ENCODE assay signal across 11 cellular contexts in genomic region chr1:11179125-11179524, GRCh38. TPM values are rescaled to one million over a fixed set of nuclear protein-coding genes. Genes with fewer than 3 reads are reported as not detected.
"Had no signal": no experiment of that assay in that cellular context is flagged by ENCODE, and none has a peak within 500 bp of the region (broad histone marks: within the 10 kb centered on the region; RNA-seq: fewer than 3 reads in every experiment).

No MANE protein-coding gene starts in this region.

- H3K9me3 Mint-ChIP-seq: activated naive CD4-positive, alpha-beta T cell treated with anti-CD3 and anti-CD28 coated beads, Interleukin-2, amount 50 U/mL, for 24 hours; activated T-cell treated with anti-CD3 and anti-CD28 coated beads, Interleukin-2, amount 50 U/mL, for 24 hours had no signal

- H3K4me3 ChIP-seq: smooth muscle cell had no signal

- H3K4me2 ChIP-seq: smooth muscle cell had no signal

- H3K27me3 Mint-ChIP-seq: activated naive CD4-positive, alpha-beta T cell treated with anti-CD3 and anti-CD28 coated beads, Interleukin-2, amount 50 U/mL, for 24 hours; activated T-cell treated with anti-CD3 and anti-CD28 coated beads, Interleukin-2, amount 50 U/mL, for 24 hours had no signal

- H3K27ac Mint-ChIP-seq: activated naive CD4-positive, alpha-beta T cell treated with anti-CD3 and anti-CD28 coated beads, Interleukin-2, amount 50 U/mL, for 24 hours had no signal

- H3K4me3 Mint-ChIP-seq: activated naive CD4-positive, alpha-beta T cell treated with anti-CD3 and anti-CD28 coated beads, Interleukin-2, amount 50 U/mL, for 24 hours; activated T-cell treated with anti-CD3 and anti-CD28 coated beads, Interleukin-2, amount 50 U/mL, for 24 hours had no signal

- DNase-seq: activated effector memory CD4-positive, alpha-beta T cell treated with Interleukin-2 at 50 U/mL for 16 hours; activated T-cell treated with anti-CD3 and anti-CD28 coated beads, Interleukin-2, amount 50 U/mL, for 24 hours; amniotic stem cell; foreskin melanocyte; left ventricle myocardium superior; T-helper 2 cell had no signal

- H3K4me1 Mint-ChIP-seq: activated naive CD4-positive, alpha-beta T cell treated with anti-CD3 and anti-CD28 coated beads, Interleukin-2, amount 50 U/mL, for 24 hours had no signal

- ATAC-seq: activated CD4-positive, CD25-positive, alpha-beta regulatory T cell treated with anti-CD3 and anti-CD28 coated beads, Interleukin-2, amount 50 U/mL, for 24 hours had no signal

RNA-seq across cellular contexts. Expression of gene ANGPTL7, which starts 10.0 kb away (rescaled TPM):
- total RNA-seq: endothelial cell of umbilical vein, smooth muscle cell had no signal
- polyA plus RNA-seq: endothelial cell of umbilical vein, keratinocyte had no signal
